ENCODE assay signal across 1 cellular context in genomic region chr20:37377346-37378081, GRCh38.
TF ChIP-seq lines count a peak whose summit lies in the region.

No MANE protein-coding gene starts in this region.

TF ChIP-seq in K562, 482 proteins besides CTCF, POLR2A, EP300 and RAD21:
- TF ChIP-seq ZNF592 (IDR thresholded peaks at IDR 0.05) (peak; percentile 58; the same call in 1 of the 2 replicates), COPS2 (conservative IDR thresholded peaks at IDR 0.05) (no peak), ZKSCAN1 (IDR thresholded peaks at IDR 0.05; ENCODE audit: low read depth, low read length) (peak; percentile 80)
